8 cellular contexts compared by ENCODE assay signal in genomic region chr1:212477014-212477679, GRCh38. TPM values are rescaled to one million over a fixed set of nuclear protein-coding genes. Genes with fewer than 3 reads are reported as not detected.
A peak's percentile ranks its signal among the peaks of the same experiment; 100 is the strongest.
DNase-seq lines count a peak whose midpoint lies in the region; ATAC-seq and TF ChIP-seq lines count a peak whose summit lies in the region.

No MANE protein-coding gene starts in this region.

- DNase-seq in DMS79 (lab: John Stamatoyannopoulos, UW), result peak; percentile 55
- DNase-seq in OCI-LY7 (ENCODE audit: low spot score), result peak; percentile 85
- peak; percentile 73 for DNase-seq in activated CD8-positive, alpha-beta memory T cell treated with anti-CD3 and anti-CD28 coated beads, Interleukin-2, amount 50 U/mL, for 4 hours
- peak; percentile 88 for DNase-seq in epithelial cell of esophagus (ENCODE audit: low read depth)
- DNase-seq in myocyte (ENCODE audit: low read depth), result peak; percentile 93
- DNase-seq in stimulated activated CD8-positive, alpha-beta memory T cell treated with anti-CD3 and anti-CD28 coated beads, Interleukin-7, amount 100 ng/mL, for 48 hours (ENCODE audit: extremely low read depth in 1 of 2, low read depth in 1 of 2), result peak; percentile 39 to 72

- H4K20me1 ChIP-seq in OCI-LY7 (ENCODE audit: insufficient read depth, low read length), result no peaks in the 10 kb centered on the region

- no peaks in the 10 kb centered on the region for H3K36me3 ChIP-seq in OCI-LY7 (ENCODE audit: insufficient read depth, low read length)

- no peak overlapping the region for H2AFZ ChIP-seq in OCI-LY7 (ENCODE audit: low read length)

- no peak overlapping the region for H3K4me2 ChIP-seq in OCI-LY7 (ENCODE audit: low read length)

- POLR2A ChIA-PET in OCI-LY7 (lab: Charles Lee), result interaction anchor here (0.5 to 1.5 kb wide), 5 partner anchors 13 to 1008 kb away, joined by 3 read pairs; no protein-coding TSS in a partner anchor

- ATAC-seq in GM21576 (IDR thresholded peaks at IDR 0.05; ENCODE audit: unreplicated experiment), result peak; percentile 95

- H3K4me1 ChIP-seq in OCI-LY7 (ENCODE audit: insufficient read depth, low read length, poor library complexity, severe bottlenecking), result no peaks in the 10 kb centered on the region

- TF ChIP-seq EP300 in Ishikawa (IDR thresholded peaks at IDR 0.05; ENCODE audit: borderline replicate concordance), result no peak

- no peak overlapping the region for H3K27ac ChIP-seq in OCI-LY7 (ENCODE audit: low read depth, low read length, poor library complexity, severe bottlenecking)

- H3K79me2 ChIP-seq in OCI-LY7 (ENCODE audit: insufficient read depth, low read depth, low read length), result no peaks in the 10 kb centered on the region

- H3K4me3 ChIP-seq in OCI-LY7 (ENCODE audit: low read depth, low read length, poor library complexity, severe bottlenecking) (no peak overlapping the region), epithelial cell of esophagus (ENCODE audit: low read length) (no peak overlapping the region)

- H3K9me3 ChIP-seq in OCI-LY7 (ENCODE audit: low read length), result no peaks in the 10 kb centered on the region

- no peaks in the 10 kb centered on the region for H3K9me2 ChIP-seq in OCI-LY7 (ENCODE audit: insufficient read depth, low read length)

- TF ChIP-seq CTCF in OCI-LY7 (conservative IDR thresholded peaks at IDR 0.05; ENCODE audit: low read length) (peak; percentile 93), epithelial cell of esophagus (IDR thresholded peaks at IDR 0.05; ENCODE audit: insufficient read depth, low read depth, low read length, missing control alignments) (peak; percentile 97)

- intact Hi-C loops in OCI-LY7 (cut with micrococcal nuclease; ENCODE audit: unreplicated experiment), result loop anchor here (2.0 to 5.0 kb wide), 4 partner anchors 130 to 518 kb away; partner anchors contain the start of gene ATF3

- TF ChIP-seq RAD21 in Ishikawa (IDR thresholded peaks at IDR 0.05; ENCODE audit: low read depth), result peak; percentile 95

- CTCF ChIA-PET in OCI-LY7 (lab: Charles Lee; ENCODE audit: unreplicated experiment), result interaction anchor here (0.8 to 1.5 kb wide), 4 partner anchors 14 to 21 kb away, joined by 3 to 10 read pairs (median 6); no protein-coding TSS in a partner anchor

- BruUV-seq in OCI-LY7 (replicated peaks; lab: Mats Ljungman, UMichigan), result no TSS peak

TF ChIP-seq in Ishikawa, 13 proteins besides CTCF, POLR2A, EP300 and RAD21:
- no peak for TF ChIP-seq EGR1 (IDR thresholded peaks at IDR 0.05)
- no peak for TF ChIP-seq CEBPB (IDR thresholded peaks at IDR 0.05)
- TF ChIP-seq NFIC (IDR thresholded peaks at IDR 0.05), result peak; percentile 23; the same call in 1 of the 2 replicates
- no peak for TF ChIP-seq ZBTB7A (IDR thresholded peaks at IDR 0.05; ENCODE audit: low read depth)
- TF ChIP-seq MAX (IDR thresholded peaks at IDR 0.05), result no peak; the same call in 1 of the 2 replicates
- no peak for TF ChIP-seq TAF1 (IDR thresholded peaks at IDR 0.05; ENCODE audit: low read depth)
- TF ChIP-seq CREB1 (IDR thresholded peaks at IDR 0.05; ENCODE audit: low read depth), result no peak
- no peak for TF ChIP-seq YY1 (IDR thresholded peaks at IDR 0.05; ENCODE audit: low read depth)
- no peak for TF ChIP-seq TCF12 (IDR thresholded peaks at IDR 0.05; ENCODE audit: low read depth)

RNA-seq across cellular contexts. Expression of gene NENF, which starts 44.4 kb away (rescaled TPM):
- 12.9 and 15.5 TPM in 2 replicates for total RNA-seq in OCI-LY7 (2014; rRNA removed; shearing (Covaris generic))
- total RNA-seq in OCI-LY7 (2022) (12.7 and 15.0 TPM in 2 replicates), myocyte (56.2 and 58.7 TPM in 2 replicates)
- 71.2 TPM for polyA plus RNA-seq in myocyte (2012)
